ENCODE assay signal across 8 cellular contexts in genomic region chr5:179023528-179024189, GRCh38. TPM values are rescaled to one million over a fixed set of nuclear protein-coding genes. Genes with fewer than 3 reads are reported as not detected.
A peak's percentile ranks its signal among the peaks of the same experiment; 100 is the strongest.
DNase-seq lines count a peak whose midpoint lies in the region; ATAC-seq and TF ChIP-seq lines count a peak whose summit lies in the region.

Gene ZNF879 (plus strand): TSS chr5:179023804. CDS start chr5:179025005, 1,201 bp downstream.

- H3K9me3 Mint-ChIP-seq in activated CD4-positive, alpha-beta memory T cell treated with anti-CD3 and anti-CD28 coated beads, Interleukin-2, amount 10 ng/mL, durations not matched to agents 7 days and 5 days, result peaks cover 35% of the 10 kb centered on the region

- peak; percentile 46 for DNase-seq in GM10266 (ENCODE audit: extremely low spot score)
- peak; percentile 83 to 92 for DNase-seq in NCI-H526 (lab: John Stamatoyannopoulos, UW)
- DNase-seq in activated CD4-positive, alpha-beta memory T cell treated with anti-CD3 and anti-CD28 coated beads, Interleukin-2, amount 10 ng/mL, durations not matched to agents 7 days and 5 days, result peak; percentile 93
- DNase-seq in dorsolateral prefrontal cortex, result peak; percentile 90 to 97 (median 94)
- DNase-seq in left lung, result peak; percentile 95
- peak; percentile 93 for DNase-seq in stimulated activated CD4-positive, alpha-beta T cell treated with anti-CD3 and anti-CD28 coated beads, Interleukin-1b, Interleukin-23, amount 100 ng/mL, for 48 hours
- DNase-seq in DMS53 treated with DMSO at 0.1 percent for 48 hours (lab: John Stamatoyannopoulos, UW; ENCODE audit: unreplicated experiment), result no peak

- H3K9me3 ChIP-seq in left lung, result peaks cover 0 to 43% of the 10 kb centered on the region in 2 donors

- CTCF ChIA-PET in activated CD4-positive, alpha-beta memory T cell treated with anti-CD3 and anti-CD28 coated beads, Interleukin-2, amount 10 ng/mL, durations not matched to agents 7 days and 5 days (lab: Charles Lee), result interaction anchor here (2.0 kb wide), 1 partner anchor 37 kb away, joined by 6 read pairs; the partner anchor contains the start of gene ZNF354C

- H3K4me1 ChIP-seq in left lung, result peaks cover 5 to 7% of the 10 kb centered on the region in 2 donors

- H3K4me1 Mint-ChIP-seq in activated CD4-positive, alpha-beta memory T cell treated with anti-CD3 and anti-CD28 coated beads, Interleukin-2, amount 10 ng/mL, durations not matched to agents 7 days and 5 days, result peaks cover 10% of the 10 kb centered on the region

- peaks cover 2% of the 10 kb centered on the region for H3K27me3 Mint-ChIP-seq in activated CD4-positive, alpha-beta memory T cell treated with anti-CD3 and anti-CD28 coated beads, Interleukin-2, amount 10 ng/mL, durations not matched to agents 7 days and 5 days

- H3K27ac Mint-ChIP-seq in activated CD4-positive, alpha-beta memory T cell treated with anti-CD3 and anti-CD28 coated beads, Interleukin-2, amount 10 ng/mL, durations not matched to agents 7 days and 5 days, result peak within 1 kb of the TSS; percentile 62

- H3K4me3 Mint-ChIP-seq in activated CD4-positive, alpha-beta memory T cell treated with anti-CD3 and anti-CD28 coated beads, Interleukin-2, amount 10 ng/mL, durations not matched to agents 7 days and 5 days, result peak within 1 kb of the TSS; percentile 87

- H3K4me3 ChIP-seq in dorsolateral prefrontal cortex (peak within 1 kb of the TSS; percentile 52 to 98 (median 82)), left lung (peak within 1 kb of the TSS; percentile 69 to 72)

- no peaks in the 10 kb centered on the region for H3K27me3 ChIP-seq in dorsolateral prefrontal cortex
- no peaks in the 10 kb centered on the region for H3K27me3 ChIP-seq in left lung

- peaks cover 0 to 37% of the 10 kb centered on the region in 2 donors for H3K36me3 ChIP-seq in left lung

- H3K36me3 Mint-ChIP-seq in activated CD4-positive, alpha-beta memory T cell treated with anti-CD3 and anti-CD28 coated beads, Interleukin-2, amount 10 ng/mL, durations not matched to agents 7 days and 5 days (ENCODE audit: low read depth), result peaks cover 45% of the 10 kb centered on the region

- POLR2A ChIA-PET in activated CD4-positive, alpha-beta memory T cell treated with anti-CD3 and anti-CD28 coated beads, Interleukin-2, amount 10 ng/mL, durations not matched to agents 7 days and 5 days (lab: Charles Lee), result interaction anchor here (2.1 kb wide), 1 partner anchor 37 kb away, joined by 10 read pairs; the partner anchor contains the start of gene ZNF354C

- peak within 1 kb of the TSS in 57 of 59 donors; percentile 4 to 95 (median 82) for H3K27ac ChIP-seq in dorsolateral prefrontal cortex
- H3K27ac ChIP-seq in left lung, result peak within 1 kb of the TSS; percentile 80

- ATAC-seq in HG03060 (IDR thresholded peaks at IDR 0.05; ENCODE audit: low read depth, unreplicated experiment), result peak; percentile 89
- peak; percentile 99 for ATAC-seq in left lung

- intact Hi-C loops in dorsolateral prefrontal cortex (cut with DNase I), result loop anchor here (1.0 to 10.0 kb wide), 6 partner anchors 37 to 789 kb away; partner anchors contain the start of genes ZNF454 (in 2 of the 2), PHYKPL (in 1 of the 2), ZFP2 (in 1 of the 2) and ZNF354B (in 1 of the 2)
- intact Hi-C loops in left lung (cut with DNase I), result no loop called here

- TF ChIP-seq CTCF in GM10266 (IDR thresholded peaks at IDR 0.05; ENCODE audit: control insufficient read depth, insufficient read depth, low read depth, missing control alignments) (no peak), dorsolateral prefrontal cortex (IDR thresholded peaks at IDR 0.05 in 54 of 56, conservative IDR thresholded peaks at IDR 0.05 in 2 of 56; ENCODE audit: low read depth in 1 of 56, partially characterized antibody in 56 of 56) (peak in 39 of 56 donors; percentile 9 to 62 (median 35)), left lung (IDR thresholded peaks at IDR 0.05) (no peak)

RNA-seq across cellular contexts. Expression of gene ZNF879, which starts in this region (rescaled TPM):
- total RNA-seq in activated CD4-positive, alpha-beta memory T cell treated with anti-CD3 and anti-CD28 coated beads, Interleukin-2, amount 10 ng/mL, durations not matched to agents 7 days and 5 days, result 1 to 10 TPM; 3.9 to 4.7 TPM
- total RNA-seq in dorsolateral prefrontal cortex, result 10 to 100 TPM in 4 of 120 experiments, 1 to 10 TPM in 116; 3.4 to 11.5 (median 6.8) TPM
- total RNA-seq in left lung, result 1 to 10 TPM; 4.5 to 4.7 TPM

Comparison
In these comparisons a context has a peak if more than half of its experiments do, and no peak if none do; other contexts are left out.
1. CTCF ChIP-seq: peak in dorsolateral prefrontal cortex (39 of 56); none in GM10266 (single experiment) and left lung (0 of 2).
2. intact Hi-C loops: an anchor here in dorsolateral prefrontal cortex (1.0 to 10.0 kb wide); none called in left lung.